In the genomic region with DNA sequence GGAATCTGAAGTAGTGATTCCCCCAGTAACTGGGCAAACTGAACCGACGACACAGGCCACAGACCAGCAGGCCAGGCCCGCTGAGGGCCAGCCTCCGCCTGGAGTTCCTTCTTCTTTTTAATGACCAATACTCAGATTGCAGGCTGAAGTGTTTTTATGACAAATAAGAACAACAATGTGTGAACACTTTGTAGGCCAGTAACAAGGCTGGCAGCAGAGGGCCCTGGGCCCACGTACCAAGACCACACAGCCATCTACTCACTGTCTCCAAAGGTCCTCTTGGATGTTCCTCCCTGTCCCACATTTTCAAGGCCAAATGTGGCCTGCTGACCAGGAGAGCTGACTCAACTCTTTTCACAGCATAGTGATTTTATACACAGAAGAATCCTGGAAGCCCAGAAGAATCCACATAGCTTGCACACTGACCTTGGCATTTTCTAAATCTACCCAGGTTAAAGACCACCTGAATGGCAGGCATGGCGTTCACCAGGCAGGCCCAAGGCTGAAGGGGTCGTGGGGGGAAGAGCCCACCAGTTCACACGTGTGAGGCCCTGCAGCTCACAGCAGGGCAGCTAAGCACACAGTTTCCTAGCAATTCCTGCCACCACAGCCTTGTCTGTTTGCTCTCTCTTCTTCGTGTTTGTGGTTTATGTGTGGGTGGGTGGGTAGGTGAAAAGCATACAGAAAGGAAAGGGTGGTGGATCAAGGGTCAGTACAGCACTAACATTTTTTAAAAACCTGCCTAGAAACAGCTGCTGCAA, we compare ENCODE assay signal across 8 cellular contexts. TPM values are rescaled to one million over a fixed set of nuclear protein-coding genes. Genes with fewer than 3 reads are reported as not detected.
A peak's percentile ranks its signal among the peaks of the same experiment; 100 is the strongest.
DNase-seq lines count a peak whose midpoint lies in the region; ATAC-seq and TF ChIP-seq lines count a peak whose summit lies in the region.

No MANE protein-coding gene starts in this region.

- CTCF ChIA-PET in PC-9 (lab: Charles Lee), result no interaction called here

- no peaks in the 10 kb centered on the region for H3K36me3 ChIP-seq in breast epithelium
- no peaks in the 10 kb centered on the region for H3K36me3 ChIP-seq in PC-9 (ENCODE audit: low read depth)

- peak; percentile 40 for ATAC-seq in GM18511 (IDR thresholded peaks at IDR 0.05; ENCODE audit: unreplicated experiment)
- peak; percentile 52 for ATAC-seq in HG03025 (IDR thresholded peaks at IDR 0.05; ENCODE audit: low FRiP score, unreplicated experiment)
- peak; percentile 41 to 44 for ATAC-seq in natural killer cell treated with Interleukin-12 subunit alpha and Interleukin-12 subunit beta and Interleukin-15 and Interleukin-18, amount 100 ng/mL, for 72 hours
- ATAC-seq in GM21423 (IDR thresholded peaks at IDR 0.05; ENCODE audit: unreplicated experiment), result no peak

- intact Hi-C loops in breast epithelium (cut with DNase I; ENCODE audit: low total_unique reads) (no loop called here), PC-9 (cut with micrococcal nuclease; ENCODE audit: unreplicated experiment) (no loop called here)

- H3K79me2 ChIP-seq in PC-9 (ENCODE audit: low read depth), result no peaks in the 10 kb centered on the region

- no peak for TF ChIP-seq CTCF in breast epithelium (IDR thresholded peaks at IDR 0.05)
- no peak for TF ChIP-seq CTCF in PC-9 (conservative IDR thresholded peaks at IDR 0.05)

- no peaks in the 10 kb centered on the region for H3K36me3 Mint-ChIP-seq in natural killer cell treated with Interleukin-12 subunit alpha and Interleukin-12 subunit beta and Interleukin-15 and Interleukin-18, amount 100 ng/mL, for 72 hours

- H3K4me2 ChIP-seq in PC-9, result no peak overlapping the region

- H3F3A ChIP-seq in PC-9 (ENCODE audit: insufficient read depth, low read depth), result no peaks in the 10 kb centered on the region

- no peaks in the 10 kb centered on the region for H3K27me3 Mint-ChIP-seq in natural killer cell treated with Interleukin-12 subunit alpha and Interleukin-12 subunit beta and Interleukin-15 and Interleukin-18, amount 100 ng/mL, for 72 hours

- DNase-seq in breast epithelium (ENCODE audit: low spot score in 2 of 2), result no peak
- no peak for DNase-seq in natural killer cell treated with Interleukin-12 subunit alpha and Interleukin-12 subunit beta and Interleukin-15 and Interleukin-18, amount 100 ng/mL, for 72 hours (ENCODE audit: low spot score)
- DNase-seq in T1000 (lab: John Stamatoyannopoulos, UW), result no peak
- DNase-seq in PC-9, result no peak
- DNase-seq in dedifferentiated amniotic fluid mesenchymal stem cell (ENCODE audit: extremely low spot score), result no peak

- peaks cover 47 to 67% of the 10 kb centered on the region in 2 donors for H3K4me1 Mint-ChIP-seq in natural killer cell treated with Interleukin-12 subunit alpha and Interleukin-12 subunit beta and Interleukin-15 and Interleukin-18, amount 100 ng/mL, for 72 hours (ENCODE audit: low read depth in 2 of 2)

- H3K27me3 ChIP-seq in breast epithelium (no peaks in the 10 kb centered on the region), PC-9 (ENCODE audit: insufficient read depth, low read depth) (no peaks in the 10 kb centered on the region)

- BruUV-seq in PC-9 (replicated peaks; lab: Mats Ljungman, UMichigan), result no TSS peak

- H4K20me1 ChIP-seq in PC-9 (ENCODE audit: insufficient read depth), result no peaks in the 10 kb centered on the region

- no peaks in the 10 kb centered on the region for H3K9me3 Mint-ChIP-seq in natural killer cell treated with Interleukin-12 subunit alpha and Interleukin-12 subunit beta and Interleukin-15 and Interleukin-18, amount 100 ng/mL, for 72 hours

- peak overlapping the region; percentile 37 for H3K4me3 Mint-ChIP-seq in natural killer cell treated with Interleukin-12 subunit alpha and Interleukin-12 subunit beta and Interleukin-15 and Interleukin-18, amount 100 ng/mL, for 72 hours

- H3K4me1 ChIP-seq in breast epithelium (peaks cover 10 to 40% of the 10 kb centered on the region in 2 donors), PC-9 (replicated peaks; ENCODE audit: insufficient read depth) (no peaks in the 10 kb centered on the region)

- H3K9me3 ChIP-seq in breast epithelium, result no peaks in the 10 kb centered on the region
- no peaks in the 10 kb centered on the region for H3K9me3 ChIP-seq in PC-9 (ENCODE audit: insufficient read depth, low read depth)

- peak overlapping the region; percentile 16 to 63 for H3K27ac Mint-ChIP-seq in natural killer cell treated with Interleukin-12 subunit alpha and Interleukin-12 subunit beta and Interleukin-15 and Interleukin-18, amount 100 ng/mL, for 72 hours

- H3K4me3 ChIP-seq in breast epithelium (no peak overlapping the region), PC-9 (no peak overlapping the region)

- H2AFZ ChIP-seq in PC-9, result no peak overlapping the region

- H3K27ac ChIP-seq in breast epithelium (peak overlapping the region; percentile 88 to 90), PC-9 (no peak overlapping the region)

- POLR2A ChIA-PET in PC-9 (lab: Charles Lee; ENCODE audit: unreplicated experiment), result no interaction called here

- TF ChIP-seq POLR2A in breast epithelium (IDR thresholded peaks at IDR 0.05), result no peak

- H3K9me2 ChIP-seq in PC-9 (ENCODE audit: insufficient read depth), result no peaks in the 10 kb centered on the region

RNA-seq across cellular contexts. Expression of a gene that starts 13.3 kb away (rescaled TPM):
- total RNA-seq in breast epithelium (10 to 100 TPM; 13.4 to 64.4 (median 21.0) TPM), PC-9 (2021) (19.6 and 23.0 TPM in 2 replicates)
- 10 to 100 TPM; 12.7 to 17.9 TPM for total RNA-seq in natural killer cell treated with Interleukin-12 subunit alpha and Interleukin-12 subunit beta and Interleukin-15 and Interleukin-18, amount 100 ng/mL, for 72 hours
